Comparison of ENCODE assay signal across 8 cellular contexts in the genomic region with DNA sequence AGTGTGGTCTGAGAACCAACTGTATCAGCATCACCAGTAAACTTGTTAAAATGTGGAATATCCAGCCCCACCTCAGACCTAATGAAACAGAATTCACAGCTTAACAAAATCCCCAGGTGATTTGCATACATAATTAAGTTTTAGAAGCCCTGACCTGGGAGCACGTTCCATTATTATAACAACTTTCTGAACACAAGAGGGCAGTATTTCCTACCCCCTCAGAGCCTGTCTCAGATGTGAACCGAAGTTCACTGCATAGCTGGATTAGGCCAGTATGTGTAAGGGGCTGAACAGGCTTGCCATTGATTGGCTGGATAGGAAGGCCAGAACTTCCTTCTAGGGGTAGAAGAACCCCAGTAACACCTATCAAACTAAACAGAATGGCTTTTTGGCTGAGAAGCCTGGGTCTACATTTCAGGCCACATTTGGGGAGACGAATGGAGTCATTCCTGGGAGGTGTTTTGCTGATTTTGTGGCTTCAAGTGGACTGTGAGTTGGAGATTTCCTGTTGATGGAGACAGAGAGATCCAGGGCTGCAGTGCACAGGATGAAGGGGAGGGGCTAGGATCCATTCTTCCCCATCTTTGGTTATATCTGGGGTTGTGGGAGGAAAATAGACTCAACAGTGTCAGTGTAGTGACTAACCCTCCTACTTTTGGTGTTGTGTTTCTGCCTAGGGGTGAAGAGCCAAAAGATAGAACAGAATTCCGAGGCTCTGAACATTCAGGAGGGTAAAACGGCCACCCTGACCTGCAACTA.
A peak's percentile ranks its signal among the peaks of the same experiment; 100 is the strongest.
DNase-seq lines count a peak whose midpoint lies in the region; ATAC-seq and TF ChIP-seq lines count a peak whose summit lies in the region.

No MANE protein-coding gene starts in this region.

- H3K4me1 ChIP-seq in MM.1S (ENCODE audit: low read length) (peaks cover 12% of the 10 kb centered on the region), psoas muscle (no peaks in the 10 kb centered on the region)

- 44 to 49% (median 46%) methylated on average over 5 of the region's 5 CpGs for WGBS in psoas muscle, 3 donors

- no peaks in the 10 kb centered on the region for H3K9me3 Mint-ChIP-seq in activated CD8-positive, alpha-beta T cell treated with anti-CD3 and anti-CD28 coated beads, Interleukin-2, amount 10 ng/mL, durations not matched to agents 7 days and 5 days (ENCODE audit: insufficient read depth)

- peak; percentile 23 for DNase-seq in stimulated activated CD4-positive, alpha-beta T cell treated with anti-CD3 and anti-CD28 coated beads, Interleukin-4, amount 100 ng/mL, for 24 hours
- DNase-seq in stimulated activated CD4-positive, alpha-beta T cell treated with anti-CD3 and anti-CD28 coated beads, Interleukin-2, amount 100 ng/mL, for 24 hours: no peak
- DNase-seq in MM.1S (peak; percentile 79), left colon (no peak), psoas muscle (no peak), foreskin fibroblast (no peak)
- peak; percentile 46 for DNase-seq in activated CD8-positive, alpha-beta T cell treated with anti-CD3 and anti-CD28 coated beads, Interleukin-2, amount 10 ng/mL, durations not matched to agents 7 days and 5 days

- H3K27ac ChIP-seq in MM.1S (ENCODE audit: low read length) (peak overlapping the region; percentile 76), psoas muscle (no peak overlapping the region)

- H3K9me3 ChIP-seq in MM.1S (replicated peaks; ENCODE audit: insufficient read depth, low read length) (no peaks in the 10 kb centered on the region), psoas muscle (no peaks in the 10 kb centered on the region)

- intact Hi-C loops in left colon (cut with DNase I, micrococcal nuclease) (no loop called here), psoas muscle (cut with DNase I) (no loop called here)

- CTCF ChIA-PET in activated CD8-positive, alpha-beta T cell treated with anti-CD3 and anti-CD28 coated beads, Interleukin-2, amount 10 ng/mL, durations not matched to agents 7 days and 5 days (lab: Charles Lee): interaction anchor here (0.7 to 2.7 kb wide), 25 partner anchors 8 to 802 kb away, joined by 3 to 17 read pairs (median 4); no protein-coding TSS in a partner anchor

- H3K4me2 ChIP-seq in MM.1S (ENCODE audit: low read depth, low read length): peak overlapping the region; percentile 50

- H3K4me1 Mint-ChIP-seq in activated CD8-positive, alpha-beta T cell treated with anti-CD3 and anti-CD28 coated beads, Interleukin-2, amount 10 ng/mL, durations not matched to agents 7 days and 5 days (ENCODE audit: low read depth): no peaks in the 10 kb centered on the region

- H3K27ac Mint-ChIP-seq in activated CD8-positive, alpha-beta T cell treated with anti-CD3 and anti-CD28 coated beads, Interleukin-2, amount 10 ng/mL, durations not matched to agents 7 days and 5 days: peak overlapping the region; percentile 62

- no peaks in the 10 kb centered on the region for H3K79me2 ChIP-seq in MM.1S (ENCODE audit: low read length)

- peak; percentile 93 for ATAC-seq in activated CD8-positive, alpha-beta T cell treated with anti-CD3 and anti-CD28 coated beads, Interleukin-2, amount 10 ng/mL, durations not matched to agents 7 days and 5 days
- ATAC-seq in left colon: peak; percentile 53
- ATAC-seq in HG03571 (IDR thresholded peaks at IDR 0.05; ENCODE audit: unreplicated experiment): no peak
- no peak for ATAC-seq in psoas muscle

- H3K9me2 ChIP-seq in MM.1S (replicated peaks; ENCODE audit: insufficient read depth, low read length): no peaks in the 10 kb centered on the region

- no peaks in the 10 kb centered on the region for H3K36me3 Mint-ChIP-seq in activated CD8-positive, alpha-beta T cell treated with anti-CD3 and anti-CD28 coated beads, Interleukin-2, amount 10 ng/mL, durations not matched to agents 7 days and 5 days (ENCODE audit: low read depth)

- peaks cover 25% of the 10 kb centered on the region for H3K27me3 Mint-ChIP-seq in activated CD8-positive, alpha-beta T cell treated with anti-CD3 and anti-CD28 coated beads, Interleukin-2, amount 10 ng/mL, durations not matched to agents 7 days and 5 days (ENCODE audit: low read depth)

- H3K36me3 ChIP-seq in MM.1S (replicated peaks; ENCODE audit: insufficient read depth, low read length): no peaks in the 10 kb centered on the region
- no peaks in the 10 kb centered on the region for H3K36me3 ChIP-seq in psoas muscle (ENCODE audit: insufficient read depth in 1 of 2, low read depth in 1 of 2)

- peak overlapping the region; percentile 39 for H3K4me3 Mint-ChIP-seq in activated CD8-positive, alpha-beta T cell treated with anti-CD3 and anti-CD28 coated beads, Interleukin-2, amount 10 ng/mL, durations not matched to agents 7 days and 5 days

- POLR2A ChIA-PET in activated CD8-positive, alpha-beta T cell treated with anti-CD3 and anti-CD28 coated beads, Interleukin-2, amount 10 ng/mL, durations not matched to agents 7 days and 5 days (lab: Charles Lee): interaction anchor here (2.1 kb wide), 1 partner anchor 788 kb away, joined by 12 read pairs; no protein-coding TSS in a partner anchor

- peak overlapping the region; percentile 76 for H2AFZ ChIP-seq in MM.1S (ENCODE audit: low read length)

- H4K20me1 ChIP-seq in MM.1S (ENCODE audit: insufficient read depth, low read length): no peaks in the 10 kb centered on the region

- peak overlapping the region; percentile 31; the same call in 1 of the 2 replicates for H3K9ac ChIP-seq in MM.1S (ENCODE audit: low read length)

- H3K4me3 ChIP-seq in MM.1S (ENCODE audit: low read length): no peak overlapping the region
- no peak overlapping the region for H3K4me3 ChIP-seq in psoas muscle
- H3K4me3 ChIP-seq in foreskin fibroblast (ENCODE audit: low read depth in 1 of 2, low read length in 2 of 2): no peak overlapping the region

- peaks cover 9% of the 10 kb centered on the region; the same call in 1 of the 2 replicates for H3F3A ChIP-seq in MM.1S (ENCODE audit: insufficient read depth, low read length)

- H3K27me3 ChIP-seq in MM.1S (replicated peaks; ENCODE audit: insufficient read depth, low read length) (no peaks in the 10 kb centered on the region), psoas muscle (ENCODE audit: insufficient read depth in 3 of 3, low read length in 2 of 3) (no peaks in the 10 kb centered on the region)

- TF ChIP-seq CTCF in MM.1S (IDR thresholded peaks at IDR 0.05; ENCODE audit: low read length): peak; percentile 53
- TF ChIP-seq CTCF in psoas muscle (IDR thresholded peaks at IDR 0.05): no peak
- TF ChIP-seq CTCF in foreskin fibroblast (IDR thresholded peaks at IDR 0.05; ENCODE audit: low read depth, low read length): no peak

Comparison
In these comparisons a context has a peak if more than half of its experiments do, and no peak if none do; other contexts are left out.
1. DNase-seq: peak in stimulated activated CD4-positive, alpha-beta T cell treated with anti-CD3 and anti-CD28 coated beads, Interleukin-4, amount 100 ng/mL, for 24 hours (single experiment), MM.1S (single experiment) and activated CD8-positive, alpha-beta T cell treated with anti-CD3 and anti-CD28 coated beads, Interleukin-2, amount 10 ng/mL, durations not matched to agents 7 days and 5 days (single experiment); none in stimulated activated CD4-positive, alpha-beta T cell treated with anti-CD3 and anti-CD28 coated beads, Interleukin-2, amount 100 ng/mL, for 24 hours (0 of 2), left colon (0 of 2), psoas muscle (0 of 2) and foreskin fibroblast (0 of 2).
2. ATAC-seq: peak in activated CD8-positive, alpha-beta T cell treated with anti-CD3 and anti-CD28 coated beads, Interleukin-2, amount 10 ng/mL, durations not matched to agents 7 days and 5 days (single experiment) and left colon (single experiment); none in HG03571 (single experiment) and psoas muscle (0 of 4).